8 cellular contexts compared by ENCODE assay signal in the genomic region with DNA sequence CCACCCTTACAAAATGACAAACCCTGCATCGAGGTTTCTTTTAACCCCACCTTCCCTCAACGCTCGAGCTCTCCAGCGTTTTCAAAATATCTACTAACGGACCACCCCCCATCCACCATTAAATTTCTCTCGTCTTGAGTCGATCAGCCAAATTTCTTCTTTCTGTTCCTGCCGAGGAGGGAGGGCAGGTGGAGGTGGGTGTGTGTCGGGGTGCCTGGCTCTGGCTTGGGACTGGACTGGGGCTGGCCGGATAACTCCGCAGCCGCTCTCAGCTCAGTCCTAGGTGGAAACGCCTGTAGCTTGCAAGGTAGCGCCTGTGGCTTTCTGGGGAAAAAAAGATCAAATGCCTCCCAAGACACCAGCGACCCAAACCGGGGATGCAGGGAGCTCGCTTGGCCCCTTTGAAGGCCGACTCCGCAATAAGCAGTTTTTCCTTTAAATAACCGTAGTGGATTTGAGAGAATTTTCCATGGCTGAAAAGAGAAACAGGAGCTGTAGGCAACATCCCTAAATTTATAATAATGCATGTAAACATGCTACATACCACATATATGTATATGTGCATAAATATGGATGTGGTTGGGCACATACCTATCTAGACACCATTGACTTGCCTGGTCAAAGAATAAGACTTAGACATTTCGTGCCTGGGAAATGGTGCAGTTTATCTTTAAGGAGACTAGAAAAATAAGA. TPM values are rescaled to one million over a fixed set of nuclear protein-coding genes. Genes with fewer than 3 reads are reported as not detected.
A peak's percentile ranks its signal among the peaks of the same experiment; 100 is the strongest.
DNase-seq lines count a peak whose midpoint lies in the region; ATAC-seq and TF ChIP-seq lines count a peak whose summit lies in the region.

No MANE protein-coding gene starts in this region.

- H3K9me3 ChIP-seq in left ventricle myocardium inferior (replicated peaks) (no peaks in the 10 kb centered on the region), RWPE2 (ENCODE audit: severe bottlenecking) (no peaks in the 10 kb centered on the region), gastrocnemius medialis (no peaks in the 10 kb centered on the region)

- TF ChIP-seq POLR2A in gastrocnemius medialis (IDR thresholded peaks at IDR 0.05): no peak

- in situ Hi-C loops in gastrocnemius medialis (cut with MboI; ENCODE audit: low sequenced_read_pairs in 4 of 4): no loop called here

- intact Hi-C loops in left ventricle myocardium inferior (cut with micrococcal nuclease): no loop called here
- intact Hi-C loops in Right ventricle myocardium inferior (cut with DNase I): loop anchor here (5.0 to 10.0 kb wide), 2 partner anchors 303 to 460 kb away; no protein-coding TSS in a partner anchor
- intact Hi-C loops in gastrocnemius medialis (cut with DNase I; ENCODE audit: low total_unique reads): loop anchor here (1.0 to 10.0 kb wide), 3 partner anchors 150 to 573 kb away; partner anchors contain the start of gene BRAF

- peaks cover 43% of the 10 kb centered on the region for H3K4me1 ChIP-seq in left ventricle myocardium inferior
- no peaks in the 10 kb centered on the region for H3K4me1 ChIP-seq in RWPE2 (ENCODE audit: insufficient read depth, poor library complexity, severe bottlenecking)
- H3K4me1 ChIP-seq in gastrocnemius medialis: peaks cover 14 to 45% of the 10 kb centered on the region in 2 donors

- TF ChIP-seq CTCF in left ventricle myocardium inferior (IDR thresholded peaks at IDR 0.05; ENCODE audit: borderline replicate concordance) (no peak), RWPE2 (IDR thresholded peaks at IDR 0.05; ENCODE audit: poor library complexity, severe bottlenecking) (no peak), fibroblast of villous mesenchyme (IDR thresholded peaks at IDR 0.05; ENCODE audit: insufficient read depth, low read depth, low read length) (no peak), gastrocnemius medialis (IDR thresholded peaks at IDR 0.05 in 4 of 5, conservative IDR thresholded peaks at IDR 0.05 in 1 of 5) (no peak)

- no peak overlapping the region for H3K27ac ChIP-seq in left ventricle myocardium inferior (replicated peaks)
- no peak overlapping the region for H3K27ac ChIP-seq in RWPE2 (ENCODE audit: poor library complexity, severe bottlenecking)
- H3K27ac ChIP-seq in gastrocnemius medialis: peak overlapping the region; percentile 65 to 81 (median 76)

- H3K36me3 ChIP-seq in left ventricle myocardium inferior (no peaks in the 10 kb centered on the region), RWPE2 (ENCODE audit: low read depth) (no peaks in the 10 kb centered on the region), gastrocnemius medialis (no peaks in the 10 kb centered on the region)

- ATAC-seq in Right ventricle myocardium inferior: no peak
- peak; percentile 30; the same call in 1 of the 3 replicates for ATAC-seq in RWPE2 (ENCODE audit: low read depth)
- ATAC-seq in gastrocnemius medialis: peak in 1 of 2 donors; percentile 31
- ATAC-seq in HG03039 (IDR thresholded peaks at IDR 0.05; ENCODE audit: unreplicated experiment): no peak
- ATAC-seq in HG03097 (IDR thresholded peaks at IDR 0.05; ENCODE audit: low FRiP score, unreplicated experiment): no peak

- H3K27me3 ChIP-seq in left ventricle myocardium inferior (ENCODE audit: low read depth) (peaks cover 89% of the 10 kb centered on the region), RWPE2 (ENCODE audit: insufficient read depth, poor library complexity, severe bottlenecking) (peaks cover 65% of the 10 kb centered on the region), gastrocnemius medialis (peaks cover 0 to 3% (median 0%) of the 10 kb centered on the region in 3 donors)

- DNase-seq in left ventricle myocardium inferior (no peak), Right ventricle myocardium inferior (ENCODE audit: missing footprints) (no peak), RWPE2 (ENCODE audit: low spot score) (no peak), fibroblast of villous mesenchyme (ENCODE audit: low read depth) (no peak), gastrocnemius medialis (no peak), T1000 (lab: John Stamatoyannopoulos, UW) (no peak)

- H3K4me3 ChIP-seq in left ventricle myocardium inferior (peak overlapping the region; percentile 71), RWPE2 (ENCODE audit: severe bottlenecking) (peak overlapping the region; percentile 30), fibroblast of villous mesenchyme (ENCODE audit: low read depth, low read length) (peak overlapping the region; percentile 37), gastrocnemius medialis (peak overlapping the region; percentile 69 to 76 (median 71))

RNA-seq across cellular contexts. Expression of gene TMEM178B, which starts 1.9 kb away (rescaled TPM):
- 35.9 TPM for total RNA-seq in left ventricle myocardium inferior
- total RNA-seq in Right ventricle myocardium inferior: 31.7 TPM
- 0.32 and 0.43 TPM in 2 replicates for total RNA-seq in fibroblast of villous mesenchyme
- 1 to 10 TPM; 1.3 to 1.8 (median 1.5) TPM for total RNA-seq in gastrocnemius medialis

RNA-seq across cellular contexts. Expression of gene MRPS33, which starts 57.2 kb away (rescaled TPM):
- total RNA-seq in left ventricle myocardium inferior (123 TPM), Right ventricle myocardium inferior (122 TPM), fibroblast of villous mesenchyme (20.0 and 20.7 TPM in 2 replicates), gastrocnemius medialis (10 to 100 TPM; 23.4 to 60.1 (median 40.8) TPM)

Comparison
In these comparisons a context has a peak if more than half of its experiments do, and no peak if none do; other contexts are left out.
1. H3K27ac ChIP-seq: peak in gastrocnemius medialis (4 of 4); none in left ventricle myocardium inferior (single experiment) and RWPE2 (single experiment).
2. RNA of gene TMEM178B, which starts 1.9 kb away (total RNA-seq): 35.9 TPM in left ventricle myocardium inferior (single experiment) and 31.7 TPM in Right ventricle myocardium inferior (single experiment); 1.3 to 1.8 TPM in gastrocnemius medialis and 0.32 to 0.43 TPM in fibroblast of villous mesenchyme; every median in the first group is over 10 times any median in the second.
3. Peak in every context shown above with its lines, with median percentiles within 50 percentile points of each other: H3K4me3 ChIP-seq.